ENCODE assay signal across 21 cellular contexts in genomic region chr15:80525853-80526252, GRCh38.
"Had no signal": no experiment of that assay in that cellular context is flagged by ENCODE, and none has a peak within 500 bp of the region (broad histone marks: within the 10 kb centered on the region; RNA-seq: fewer than 3 reads in every experiment).

No MANE protein-coding gene starts in this region.

- H3K36me3 ChIP-seq: left lung, lower lobe of right lung, pancreas, prostate gland, suprapubic skin, tibial nerve, uterus had no signal

- H3K4me1 ChIP-seq: prostate gland, uterus had no signal

- H3K27ac ChIP-seq: left lung, lower lobe of right lung, pancreas, prostate gland, skin epidermis, suprapubic skin, uterus had no signal

- H3K27me3 ChIP-seq: left lung, pancreas, suprapubic skin, tibial nerve, uterus had no signal

- DNase-seq: hypothalamus; immature natural killer cell; kidney; left colon; left lung; lower lobe of right lung; mammary epithelial cell; mesendoderm; naive thymus-derived CD4-positive, alpha-beta T cell; pancreas; posterior cingulate gyrus; retina; stimulated activated CD4-positive, alpha-beta T cell treated with anti-CD3 and anti-CD28 coated beads, Interleukin-12 subunit alpha, Interleukin-12 subunit beta, amount 100 ng/mL, for 4 hours; stimulated activated CD4-positive, alpha-beta T cell treated with anti-CD3 and anti-CD28 coated beads, Interleukin-15, amount 100 ng/mL, for 24 hours; stimulated activated CD4-positive, alpha-beta T cell treated with anti-CD3 and anti-CD28 coated beads, Interleukin-4, amount 100 ng/mL, for 24 hours; stimulated activated naive CD4-positive, alpha-beta T cell; uterus had no signal

- H3K9me3 ChIP-seq: left lung, lower lobe of right lung, pancreas, prostate gland, suprapubic skin, tibial nerve, uterus had no signal

- H3K4me3 ChIP-seq: left lung, lower lobe of right lung, pancreas, prostate gland, skin epidermis, suprapubic skin, tibial nerve, uterus had no signal
